Comparison of ENCODE assay signal across 8 cellular contexts in genomic region chr1:51878307-51878615, GRCh38. TPM values are rescaled to one million over a fixed set of nuclear protein-coding genes. Genes with fewer than 3 reads are reported as not detected.
DNase-seq lines count a peak whose midpoint lies in the region; ATAC-seq, FAIRE-seq and TF ChIP-seq lines count a peak whose summit lies in the region.

No MANE protein-coding gene starts in this region.

- POLR2A ChIA-PET in activated CD4-positive, alpha-beta T cell treated with anti-CD3 and anti-CD28 coated beads, Interleukin-2, amount 10 ng/mL, durations not matched to agents 7 days and 5 days (lab: Charles Lee) = no interaction called here

- DNase-seq in H7 (no peak), SJSA1 (ENCODE audit: low read depth in 1 of 2, low spot score in 2 of 2) (no peak), left lung (no peak), NCI-H524 treated with DMSO at 0.1 percent for 48 hours (lab: John Stamatoyannopoulos, UW) (no peak), urothelium cell line (ENCODE audit: low spot score) (no peak)
- no peak for DNase-seq in stimulated activated CD4-positive, alpha-beta T cell treated with anti-CD3 and anti-CD28 coated beads, Interleukin-2, amount 100 ng/mL, for 48 hours
- DNase-seq in activated CD4-positive, alpha-beta T cell treated with anti-CD3 and anti-CD28 coated beads, Interleukin-2, amount 10 ng/mL, durations not matched to agents 7 days and 5 days = no peak

- intact Hi-C loops in left lung (cut with DNase I) = no loop called here

- H3K79me2 ChIP-seq in ACC112 (ENCODE audit: control insufficient read depth, insufficient read depth, low read length, unreplicated experiment) = peaks cover 45% of the 10 kb centered on the region

- H3K27me3 Mint-ChIP-seq in activated CD4-positive, alpha-beta T cell treated with anti-CD3 and anti-CD28 coated beads, Interleukin-2, amount 10 ng/mL, durations not matched to agents 7 days and 5 days = peaks cover 11% of the 10 kb centered on the region

- H3K4me3 ChIP-seq in ACC112 (ENCODE audit: low read depth, low read length) (peak overlapping the region; percentile 84), H7 (ENCODE audit: insufficient read depth, low read depth, low read length) (peak overlapping the region; percentile 99), SJSA1 (peak overlapping the region; percentile 66), left lung (peak overlapping the region; percentile 69 to 97)

- H3K4me1 Mint-ChIP-seq in activated CD4-positive, alpha-beta T cell treated with anti-CD3 and anti-CD28 coated beads, Interleukin-2, amount 10 ng/mL, durations not matched to agents 7 days and 5 days = peaks cover 35% of the 10 kb centered on the region

- no peaks in the 10 kb centered on the region for H3K9me3 Mint-ChIP-seq in activated CD4-positive, alpha-beta T cell treated with anti-CD3 and anti-CD28 coated beads, Interleukin-2, amount 10 ng/mL, durations not matched to agents 7 days and 5 days

- H2AFZ ChIP-seq in ACC112 (ENCODE audit: low read length, unreplicated experiment) = peak overlapping the region; percentile 40

- H3K27ac Mint-ChIP-seq in activated CD4-positive, alpha-beta T cell treated with anti-CD3 and anti-CD28 coated beads, Interleukin-2, amount 10 ng/mL, durations not matched to agents 7 days and 5 days = no peak overlapping the region

- no peak for TF ChIP-seq CTCF in left lung (IDR thresholded peaks at IDR 0.05)

- H3K27ac ChIP-seq in ACC112 (ENCODE audit: low read depth, low read length) (peak overlapping the region; percentile 92), SJSA1 (peak overlapping the region; percentile 95), left lung (peak overlapping the region; percentile 97 to 99)

- H3K9me3 ChIP-seq in SJSA1 (replicated peaks) (no peaks in the 10 kb centered on the region), left lung (no peaks in the 10 kb centered on the region)

- H3K4me3 Mint-ChIP-seq in activated CD4-positive, alpha-beta T cell treated with anti-CD3 and anti-CD28 coated beads, Interleukin-2, amount 10 ng/mL, durations not matched to agents 7 days and 5 days = no peak overlapping the region

- ATAC-seq in left lung = peak; percentile 23

- CTCF ChIA-PET in activated CD4-positive, alpha-beta T cell treated with anti-CD3 and anti-CD28 coated beads, Interleukin-2, amount 10 ng/mL, durations not matched to agents 7 days and 5 days (lab: Charles Lee) = interaction anchor here (0.6 to 1.0 kb wide), 2 partner anchors 38 to 919 kb away, joined by 3 read pairs; no protein-coding TSS in a partner anchor

- no peaks in the 10 kb centered on the region for H3K36me3 ChIP-seq in ACC112 (ENCODE audit: insufficient read depth, low read length)
- no peaks in the 10 kb centered on the region for H3K36me3 ChIP-seq in H7 (replicated peaks; ENCODE audit: control insufficient read depth, insufficient read depth, low read length)
- H3K36me3 ChIP-seq in SJSA1 = peaks cover 15% of the 10 kb centered on the region
- peaks cover 0 to 12% of the 10 kb centered on the region in 2 donors for H3K36me3 ChIP-seq in left lung

- H3K27me3 ChIP-seq in ACC112 (ENCODE audit: insufficient read depth, low read length) (no peaks in the 10 kb centered on the region), H7 (ENCODE audit: control insufficient read depth, insufficient read depth, low read length) (no peaks in the 10 kb centered on the region), SJSA1 (replicated peaks) (no peaks in the 10 kb centered on the region), left lung (peaks cover 5 to 20% of the 10 kb centered on the region in 2 donors)

- H3K36me3 Mint-ChIP-seq in activated CD4-positive, alpha-beta T cell treated with anti-CD3 and anti-CD28 coated beads, Interleukin-2, amount 10 ng/mL, durations not matched to agents 7 days and 5 days (ENCODE audit: low read depth) = peaks cover 27% of the 10 kb centered on the region

- H3K4me1 ChIP-seq in ACC112 (ENCODE audit: control insufficient read depth, insufficient read depth, low read length, unreplicated experiment) (peaks cover 12% of the 10 kb centered on the region), SJSA1 (replicated peaks) (peaks cover 25% of the 10 kb centered on the region), left lung (peaks cover 22 to 50% of the 10 kb centered on the region in 2 donors)

- FAIRE-seq in urothelium cell line (lab: Jason Lieb, UNC) = no peak

RNA-seq across cellular contexts. Expression of gene NRDC, which starts 0.3 kb away (rescaled TPM):
- total RNA-seq in H7 (2014; rRNA removed; shearing (Covaris generic)) = 103 and 146 TPM in 2 replicates
- 54.9 and 62.9 TPM in 2 replicates for total RNA-seq in SJSA1 (2014; rRNA removed; shearing (Covaris generic))
- total RNA-seq in left lung = 100 to 1,000 TPM; 101 to 156 TPM
- 100 to 1,000 TPM; 168 to 188 TPM for total RNA-seq in activated CD4-positive, alpha-beta T cell treated with anti-CD3 and anti-CD28 coated beads, Interleukin-2, amount 10 ng/mL, durations not matched to agents 7 days and 5 days
